Comparison of ENCODE assay signal across 2 cellular contexts in genomic region chr16:31167315-31167714, GRCh38.
TF ChIP-seq lines count a peak whose summit lies in the region.

No MANE protein-coding gene starts in this region.

TF ChIP-seq in IMR-90, 13 proteins besides CTCF, POLR2A, EP300 and RAD21:
- no peak for TF ChIP-seq FOS (IDR thresholded peaks at IDR 0.05; ENCODE audit: low read depth, low read length)
- no peak for TF ChIP-seq MAFK (IDR thresholded peaks at IDR 0.05; ENCODE audit: low read depth, low read length)
- TF ChIP-seq MAZ (IDR thresholded peaks at IDR 0.05; ENCODE audit: borderline replicate concordance, low read depth, low read length) = no peak
- TF ChIP-seq CEBPB (IDR thresholded peaks at IDR 0.05; ENCODE audit: low read depth, low read length) = peak; percentile 54; the same call in 1 of the 2 replicates
- no peak for TF ChIP-seq SMC3 (IDR thresholded peaks at IDR 0.05; ENCODE audit: low read depth, low read length)
- no peak for TF ChIP-seq RCOR1 (IDR thresholded peaks at IDR 0.05; ENCODE audit: insufficient replicate concordance, low read length)

TF ChIP-seq in K562, 482 proteins besides CTCF, POLR2A, EP300 and RAD21:
- no peak for TF ChIP-seq NR3C1 (CRISPR knock-in tag; IDR thresholded peaks at IDR 0.05)
- TF ChIP-seq ZC3H4 (CRISPR knock-in tag; IDR thresholded peaks at IDR 0.05; ENCODE audit: borderline replicate concordance) = no peak
- no peak for TF ChIP-seq CBX8 (IDR thresholded peaks at IDR 0.05; ENCODE audit: borderline replicate concordance, extremely low read depth, low read depth, low read length, poor library complexity, severe bottlenecking)
- no peak for TF ChIP-seq MTF1 (CRISPR knock-in tag; IDR thresholded peaks at IDR 0.05; ENCODE audit: borderline replicate concordance)
- no peak for TF ChIP-seq LEF1 (IDR thresholded peaks at IDR 0.05)
- no peak for TF ChIP-seq ZNF3 (CRISPR knock-in tag; IDR thresholded peaks at IDR 0.05)
- TF ChIP-seq TBP (optimal IDR thresholded peaks at IDR 0.05; ENCODE audit: low read depth, low read length) = no peak
- peak; percentile 55 for TF ChIP-seq CEBPB (tag; IDR thresholded peaks at IDR 0.05)
